8 cellular contexts compared by ENCODE assay signal in genomic region chr9:110156902-110157301, GRCh38. TPM values are rescaled to one million over a fixed set of nuclear protein-coding genes. Genes with fewer than 3 reads are reported as not detected.
DNase-seq lines count a peak whose midpoint lies in the region; ATAC-seq and TF ChIP-seq lines count a peak whose summit lies in the region.

No MANE protein-coding gene starts in this region.

- H3K4me1 Mint-ChIP-seq in activated CD8-positive, alpha-beta T cell treated with anti-CD3 and anti-CD28 coated beads for 36 hours (ENCODE audit: low read depth) = peaks cover 35% of the 10 kb centered on the region
- peaks cover 65 to 74% of the 10 kb centered on the region in 2 donors for H3K4me1 Mint-ChIP-seq in natural killer cell

- H3K27ac Mint-ChIP-seq in activated CD8-positive, alpha-beta T cell treated with anti-CD3 and anti-CD28 coated beads for 36 hours = peak overlapping the region; percentile 16
- peak overlapping the region; percentile 86 to 91 for H3K27ac Mint-ChIP-seq in natural killer cell

- H3K27me3 Mint-ChIP-seq in activated CD8-positive, alpha-beta T cell treated with anti-CD3 and anti-CD28 coated beads for 36 hours = no peaks in the 10 kb centered on the region
- H3K27me3 Mint-ChIP-seq in natural killer cell (ENCODE audit: low read depth in 2 of 2) = no peaks in the 10 kb centered on the region

- POLR2A ChIA-PET in activated CD8-positive, alpha-beta T cell treated with anti-CD3 and anti-CD28 coated beads for 36 hours (lab: Charles Lee) = interaction anchor here (0.6 kb wide), 1 partner anchor 24 kb away, joined by 3 read pairs; no protein-coding TSS in a partner anchor

- intact Hi-C loops in activated CD8-positive, alpha-beta T cell treated with anti-CD3 and anti-CD28 coated beads for 36 hours (cut with micrococcal nuclease) = no loop called here
- intact Hi-C loops in natural killer cell (cut with micrococcal nuclease) = no loop called here

- H3K4me3 Mint-ChIP-seq in activated CD8-positive, alpha-beta T cell treated with anti-CD3 and anti-CD28 coated beads for 36 hours = no peak overlapping the region
- H3K4me3 Mint-ChIP-seq in natural killer cell = peak overlapping the region; percentile 83

- no peaks in the 10 kb centered on the region for H3K36me3 Mint-ChIP-seq in activated CD8-positive, alpha-beta T cell treated with anti-CD3 and anti-CD28 coated beads for 36 hours (ENCODE audit: low read depth)
- H3K36me3 Mint-ChIP-seq in natural killer cell = no peaks in the 10 kb centered on the region

- no peaks in the 10 kb centered on the region for H3K9me3 Mint-ChIP-seq in activated CD8-positive, alpha-beta T cell treated with anti-CD3 and anti-CD28 coated beads for 36 hours
- no peaks in the 10 kb centered on the region for H3K9me3 Mint-ChIP-seq in natural killer cell

- ATAC-seq in GM21526 (IDR thresholded peaks at IDR 0.05; ENCODE audit: low FRiP score, unreplicated experiment) (peak; percentile 81), natural killer cell (peak; percentile 82 to 93 (median 92))
- ATAC-seq in activated CD8-positive, alpha-beta T cell treated with anti-CD3 and anti-CD28 coated beads for 36 hours = peak; percentile 80

- DNase-seq in GM13977 (ENCODE audit: low spot score) (peak; percentile 28), HT1080 (ENCODE audit: low read depth) (peak; percentile 52), natural killer cell (peak; percentile 22), NCI-H510A treated with DMSO at 0.1 percent for 48 hours (lab: John Stamatoyannopoulos, UW) (no peak), LoVo (ENCODE audit: low spot score) (no peak), NCI-H2029 treated with DMSO at 0.1 percent for 48 hours (lab: John Stamatoyannopoulos, UW) (no peak)
- DNase-seq in activated CD8-positive, alpha-beta T cell treated with anti-CD3 and anti-CD28 coated beads for 36 hours = peak; percentile 33

- TF ChIP-seq CTCF in GM13977 (IDR thresholded peaks at IDR 0.05; ENCODE audit: extremely low read depth, insufficient read depth, missing control alignments) = no peak
- no peak for TF ChIP-seq CTCF in activated CD8-positive, alpha-beta T cell treated with anti-CD3 and anti-CD28 coated beads for 36 hours (IDR thresholded peaks at IDR 0.05)
- no peak for TF ChIP-seq CTCF in natural killer cell (IDR thresholded peaks at IDR 0.05)

- in situ Hi-C loops in GM13977 (cut with MboI; ENCODE audit: low pct_unique_long_range_greater_than_20kb, low sequenced_read_pairs, unreplicated experiment) = loop anchor here (10.0 to 25.0 kb wide), 2 partner anchors 95 to 182 kb away; no protein-coding TSS in a partner anchor

- CTCF ChIA-PET in activated CD8-positive, alpha-beta T cell treated with anti-CD3 and anti-CD28 coated beads for 36 hours (lab: Charles Lee) = interaction anchor here (1.0 to 2.8 kb wide), 5 partner anchors 8 to 253 kb away, joined by 3 to 15 read pairs (median 3); no protein-coding TSS in a partner anchor

RNA-seq across cellular contexts. Expression of gene C9orf152, which starts 51.1 kb away (rescaled TPM):
- not detected in 2 replicates for total RNA-seq in HT1080 (2014; rRNA removed; shearing (Covaris generic))
- polyA plus RNA-seq in HT1080 (2015; cell fraction: cytosol; rRNA removed) = not detected in 2 replicates
- not detected in 2 replicates for polyA plus RNA-seq in HT1080 (2015; cell fraction: nucleus; rRNA removed)
- not detected for total RNA-seq in activated CD8-positive, alpha-beta T cell treated with anti-CD3 and anti-CD28 coated beads for 36 hours
- total RNA-seq in natural killer cell = not detected

Comparison
In these comparisons a context has a peak if more than half of its experiments do, and no peak if none do; other contexts are left out.
1. DNase-seq: peak in GM13977 (single experiment), HT1080 (single experiment), activated CD8-positive, alpha-beta T cell treated with anti-CD3 and anti-CD28 coated beads for 36 hours (single experiment) and natural killer cell (single experiment); none in NCI-H510A treated with DMSO at 0.1 percent for 48 hours (single experiment), LoVo (single experiment) and NCI-H2029 treated with DMSO at 0.1 percent for 48 hours (single experiment).
2. Peak in every context shown above with its lines, with median percentiles within 50 percentile points of each other: ATAC-seq.